In the genomic region with DNA sequence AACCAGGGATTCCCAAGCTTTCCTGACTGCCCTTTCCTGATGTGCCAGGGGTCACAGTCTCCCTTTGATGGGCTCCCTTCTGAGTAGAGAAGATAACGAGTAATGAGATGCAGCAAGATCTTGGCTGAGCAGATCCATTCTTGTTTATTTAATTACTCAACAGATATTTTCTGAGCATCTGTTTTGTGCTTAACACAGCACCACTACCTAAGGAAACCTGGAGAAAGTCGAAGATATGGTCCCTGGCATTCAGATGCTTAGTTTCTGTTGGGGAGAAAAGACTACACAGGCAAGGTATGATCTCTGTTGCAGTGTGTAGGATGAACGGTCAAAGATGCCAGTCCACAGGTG, we compare ENCODE assay signal across 9 cellular contexts. TPM values are rescaled to one million over a fixed set of nuclear protein-coding genes. Genes with fewer than 3 reads are reported as not detected.
DNase-seq lines count a peak whose midpoint lies in the region; ATAC-seq and TF ChIP-seq lines count a peak whose summit lies in the region.
"Had no signal": no experiment of that assay in that cellular context is flagged by ENCODE, and none has a peak within 500 bp of the region (broad histone marks: within the 10 kb centered on the region; RNA-seq: fewer than 3 reads in every experiment).

No MANE protein-coding gene starts in this region.

- H3K4me3 Mint-ChIP-seq in T-helper 2 cell treated with Interferon-gamma antibody and Interleukin-4, amounts not matched to agents 5 μg/mL and 100 μg/mL, for 36 hours: no peak overlapping the region
- no peak overlapping the region for H3K4me3 Mint-ChIP-seq in T-helper 17 cell

- peaks cover 37% of the 10 kb centered on the region for H3F3A ChIP-seq in smooth muscle cell (ENCODE audit: low read depth)

- H3K36me3 Mint-ChIP-seq in T-helper 2 cell treated with Interferon-gamma antibody and Interleukin-4, amounts not matched to agents 5 μg/mL and 100 μg/mL, for 36 hours (ENCODE audit: low read depth): no peaks in the 10 kb centered on the region
- peaks cover 2% of the 10 kb centered on the region for H3K36me3 Mint-ChIP-seq in T-helper 17 cell (ENCODE audit: low read depth)

- peaks cover 5% of the 10 kb centered on the region for H3K4me1 Mint-ChIP-seq in T-helper 2 cell treated with Interferon-gamma antibody and Interleukin-4, amounts not matched to agents 5 μg/mL and 100 μg/mL, for 36 hours (ENCODE audit: low read depth)
- peaks cover 14% of the 10 kb centered on the region for H3K4me1 Mint-ChIP-seq in T-helper 17 cell

- H3K27me3 ChIP-seq in adipocyte (replicated peaks; ENCODE audit: control insufficient read depth, insufficient read depth, low read length) (no peaks in the 10 kb centered on the region), iPS-18a (ENCODE audit: control insufficient read depth, insufficient read depth, low read length) (peaks cover 4% of the 10 kb centered on the region), smooth muscle cell (ENCODE audit: low read depth) (no peaks in the 10 kb centered on the region)

- 79% methylated on average over 3 of the region's 3 CpGs for WGBS in smooth muscle cell (ENCODE audit: low lambda C conversion rate)

- no peaks in the 10 kb centered on the region for H3K9me3 Mint-ChIP-seq in T-helper 2 cell treated with Interferon-gamma antibody and Interleukin-4, amounts not matched to agents 5 μg/mL and 100 μg/mL, for 36 hours

- peaks cover 6% of the 10 kb centered on the region for H3K36me3 ChIP-seq in adipocyte (ENCODE audit: control insufficient read depth, insufficient read depth, low read length, severe bottlenecking)
- peaks cover 44% of the 10 kb centered on the region for H3K36me3 ChIP-seq in iPS-18a (ENCODE audit: control insufficient read depth, low read depth, low read length)
- no peaks in the 10 kb centered on the region for H3K36me3 ChIP-seq in smooth muscle cell (ENCODE audit: low read depth)

- H3K4me1 ChIP-seq in adipocyte (ENCODE audit: control insufficient read depth, insufficient read depth, low read length) (peaks cover 48% of the 10 kb centered on the region), iPS-18a (ENCODE audit: control insufficient read depth, low read depth, low read length) (peaks cover 42% of the 10 kb centered on the region), smooth muscle cell (ENCODE audit: low read depth) (peaks cover 44% of the 10 kb centered on the region)

- peak overlapping the region; percentile 44 for H3K27ac ChIP-seq in iPS-18a (ENCODE audit: low read length)
- H3K27ac ChIP-seq in smooth muscle cell (ENCODE audit: low read depth): peak overlapping the region; percentile 92

- H4K20me1 ChIP-seq in smooth muscle cell (ENCODE audit: low read depth): peaks cover 16% of the 10 kb centered on the region

- peaks cover 20% of the 10 kb centered on the region for H3K27me3 Mint-ChIP-seq in T-helper 2 cell treated with Interferon-gamma antibody and Interleukin-4, amounts not matched to agents 5 μg/mL and 100 μg/mL, for 36 hours (ENCODE audit: low read depth)
- no peaks in the 10 kb centered on the region for H3K27me3 Mint-ChIP-seq in T-helper 17 cell

- H3K4me3 ChIP-seq in adipocyte (ENCODE audit: low read length): no peak overlapping the region
- H3K4me3 ChIP-seq in iPS-18a (ENCODE audit: low read length): peak overlapping the region; percentile 37
- peak overlapping the region; percentile 7 for H3K4me3 ChIP-seq in smooth muscle cell

- peak overlapping the region; percentile 35 for H3K9ac ChIP-seq in adipocyte (ENCODE audit: low read length)
- H3K9ac ChIP-seq in iPS-18a (ENCODE audit: low read length): peak overlapping the region; percentile 2
- peak overlapping the region; percentile 58 for H3K9ac ChIP-seq in smooth muscle cell (ENCODE audit: low read depth)

- no peak overlapping the region for H2AFZ ChIP-seq in smooth muscle cell (ENCODE audit: low read depth)

- no peak overlapping the region for H3K27ac Mint-ChIP-seq in T-helper 2 cell treated with Interferon-gamma antibody and Interleukin-4, amounts not matched to agents 5 μg/mL and 100 μg/mL, for 36 hours
- no peak overlapping the region for H3K27ac Mint-ChIP-seq in T-helper 17 cell

- peaks cover 24% of the 10 kb centered on the region for H3K79me2 ChIP-seq in smooth muscle cell (ENCODE audit: low read depth)

- H3K4me2 ChIP-seq in smooth muscle cell: peak overlapping the region; percentile 89

- H3K9me3 ChIP-seq in adipocyte (ENCODE audit: control insufficient read depth, low read length) (no peaks in the 10 kb centered on the region), iPS-18a (ENCODE audit: control insufficient read depth, low read depth, low read length) (no peaks in the 10 kb centered on the region), smooth muscle cell (replicated peaks; ENCODE audit: low read depth) (no peaks in the 10 kb centered on the region), T-helper 17 cell (ENCODE audit: control insufficient read depth, low read length, poor library complexity, severe bottlenecking) (no peaks in the 10 kb centered on the region)

- ATAC-seq in T-helper 17 cell (no peak), HG02870 (IDR thresholded peaks at IDR 0.05; ENCODE audit: unreplicated experiment) (no peak)

- DNase-seq in ELR (ENCODE audit: low read depth) (peak; percentile 30), adipocyte (ENCODE audit: low read depth) (no peak), smooth muscle cell (lab: John Stamatoyannopoulos, UW; ENCODE audit: unreplicated experiment) (no peak), NCI-H345 (lab: John Stamatoyannopoulos, UW) (no peak), T-helper 17 cell (no peak)
- no peak for DNase-seq in T-helper 2 cell treated with Interferon-gamma antibody and Interleukin-4, amounts not matched to agents 5 μg/mL and 100 μg/mL, for 36 hours (ENCODE audit: low spot score)
- DNase-seq: NCI-H1092 had no signal

- no peak for TF ChIP-seq CTCF in smooth muscle cell (IDR thresholded peaks at IDR 0.05; ENCODE audit: borderline replicate concordance, insufficient read depth, poor library complexity, severe bottlenecking)

RNA-seq across cellular contexts. Expression of gene AJUBA, which starts 3.9 kb away (rescaled TPM):
- 20.7 and 21.2 TPM in 2 replicates for total RNA-seq in smooth muscle cell
- polyA plus RNA-seq in smooth muscle cell: 19.8 and 23.8 TPM in 2 replicates
- total RNA-seq in T-helper 17 cell: 1 to 10 TPM; 1.3 to 1.5 TPM

RNA-seq across cellular contexts. Expression of gene HAUS4, which starts 21.6 kb away (rescaled TPM):
- total RNA-seq in smooth muscle cell: 15.6 and 30.2 TPM in 2 replicates
- 15.6 and 19.1 TPM in 2 replicates for polyA plus RNA-seq in smooth muscle cell
- 10 to 100 TPM; 19.5 to 25.9 TPM for total RNA-seq in T-helper 17 cell

RNA-seq across cellular contexts. Expression of gene C14orf93, which starts 31.5 kb away (rescaled TPM):
- total RNA-seq in smooth muscle cell (10.2 and 11.9 TPM in 2 replicates), T-helper 17 cell (1 to 10 TPM; 9.0 to 9.1 TPM)
- 6.7 and 8.4 TPM in 2 replicates for polyA plus RNA-seq in smooth muscle cell

RNA-seq across cellular contexts. Expression of gene PRMT5, which starts 49.3 kb away (rescaled TPM):
- total RNA-seq in smooth muscle cell: 50.3 and 81.2 TPM in 2 replicates
- 80.0 and 82.1 TPM in 2 replicates for polyA plus RNA-seq in smooth muscle cell
- 10 to 100 TPM; 22.8 to 33.9 TPM for total RNA-seq in T-helper 17 cell

RNA-seq across cellular contexts. Expression of gene PSMB5, which starts 56.2 kb away (rescaled TPM):
- 161 and 183 TPM in 2 replicates for total RNA-seq in smooth muscle cell
- polyA plus RNA-seq in smooth muscle cell: 372 and 374 TPM in 2 replicates
- 10 to 100 TPM; 17.6 to 19.9 TPM for total RNA-seq in T-helper 17 cell

Comparison
In these comparisons a context has a peak if more than half of its experiments do, and no peak if none do; other contexts are left out.
1. H3K9ac ChIP-seq: peak in every context shown above with its lines; median percentile 58 in smooth muscle cell; 35 in adipocyte; 2 in iPS-18a.